Comparison of ENCODE assay signal across 19 cellular contexts in genomic region chr13:34990399-34991224, GRCh38. TPM values are rescaled to one million over a fixed set of nuclear protein-coding genes. Genes with fewer than 3 reads are reported as not detected.
A peak's percentile ranks its signal among the peaks of the same experiment; 100 is the strongest.
DNase-seq lines count a peak whose midpoint lies in the region; ATAC-seq and TF ChIP-seq lines count a peak whose summit lies in the region.
"Had no signal": no experiment of that assay in that cellular context is flagged by ENCODE, and none has a peak within 500 bp of the region (broad histone marks: within the 10 kb centered on the region; RNA-seq: fewer than 3 reads in every experiment).

No MANE protein-coding gene starts in this region.

- no peaks in the 10 kb centered on the region for H4K20me1 ChIP-seq in H9 (ENCODE audit: control insufficient read depth, insufficient read depth, insufficient read length)

- H3K79me1 ChIP-seq in H9 (ENCODE audit: insufficient read depth, low read depth, low read length, poor library complexity, severe bottlenecking) = no peaks in the 10 kb centered on the region

- H4K8ac ChIP-seq in H9 (replicated peaks; ENCODE audit: insufficient read length, low read depth, low read length) = no peak overlapping the region

- no peak overlapping the region for H3K4me3 Mint-ChIP-seq in H9
- no peak overlapping the region for H3K4me3 Mint-ChIP-seq in progenitor cell of endocrine pancreas (ENCODE audit: low read depth)
- H3K4me3 Mint-ChIP-seq: CD4-positive, alpha-beta memory T cell; IgD-negative memory B cell had no signal

- no peak overlapping the region for H3T11ph ChIP-seq in H9 (ENCODE audit: low read length)

- no peaks in the 10 kb centered on the region for H3K23me2 ChIP-seq in H9 (ENCODE audit: insufficient read length, low read depth, low read length, poor library complexity, severe bottlenecking)

- DNase-seq in H9 (peak; percentile 32), colonic mucosa (no peak), left colon (no peak), transverse colon (no peak), SHP77 (lab: John Stamatoyannopoulos, UW) (no peak), progenitor cell of endocrine pancreas (ENCODE audit: low spot score, unreplicated experiment) (no peak), NCI-H226 (no peak)
- DNase-seq: BE2C; Calu3; CD4-positive, alpha-beta memory T cell; DMS79 treated with DMSO at 0.1 percent for 48 hours; MM.1S; NCI-H1092 treated with DMSO at 0.1 percent for 48 hours; NCI-H2081 treated with DMSO at 0.1 percent for 48 hours; NCI-H510A treated with DMSO at 0.1 percent for 48 hours; NCI-H82; SHP77 treated with DMSO at 0.1 percent for 48 hours had no signal

- H3K9me3 ChIP-seq in H9 (ENCODE audit: control insufficient read depth, low read depth, low read length) = peaks cover 32% of the 10 kb centered on the region
- H3K9me3 ChIP-seq in colonic mucosa = peaks cover 10% of the 10 kb centered on the region
- H3K9me3 ChIP-seq in transverse colon = peaks cover 0 to 21% of the 10 kb centered on the region in 2 donors

- no peak overlapping the region for H3K56ac ChIP-seq in H9 (ENCODE audit: insufficient read length, low read depth, low read length)

- no peaks in the 10 kb centered on the region for H3K27me3 ChIP-seq in H9 (ENCODE audit: insufficient read depth, low read length)
- H3K27me3 ChIP-seq in colonic mucosa = no peaks in the 10 kb centered on the region
- no peaks in the 10 kb centered on the region for H3K27me3 ChIP-seq in transverse colon
- H3K27me3 ChIP-seq: BE2C had no signal

- H3K27ac Mint-ChIP-seq in H9 (peak overlapping the region in 2 of 3 experiments; percentile 52 to 55; a peak in 3 of 7 replicates), progenitor cell of endocrine pancreas (no peak overlapping the region)
- H3K27ac Mint-ChIP-seq: CD4-positive, alpha-beta memory T cell; IgD-negative memory B cell had no signal

- no peak for TF ChIP-seq POLR2A in transverse colon (IDR thresholded peaks at IDR 0.05)

- no peak overlapping the region for H2BK20ac ChIP-seq in H9 (ENCODE audit: low read depth, low read length, poor library complexity, severe bottlenecking)

- H3K9me3 Mint-ChIP-seq in H9 = peaks cover 54 to 62% of the 10 kb centered on the region in 2 experiments
- peaks cover 41% of the 10 kb centered on the region for H3K9me3 Mint-ChIP-seq in progenitor cell of endocrine pancreas (ENCODE audit: low read depth)

- WGBS in H9 (ENCODE audit: extremely low coverage, insufficient read length, low lambda C conversion rate) = no CpG with 5 or more reads among the region's 1 CpG
- 100% methylated on average over 1 of the region's 1 CpG for WGBS in transverse colon (ENCODE audit: low coverage in 1 of 2), 2 donors

- TF ChIP-seq CTCF in H9 (conservative IDR thresholded peaks at IDR 0.05) (no peak), colonic mucosa (IDR thresholded peaks at IDR 0.05) (no peak), transverse colon (IDR thresholded peaks at IDR 0.05) (no peak), progenitor cell of endocrine pancreas (IDR thresholded peaks at IDR 0.05; ENCODE audit: unreplicated experiment) (no peak)

- H3K36me3 ChIP-seq in colonic mucosa (no peaks in the 10 kb centered on the region), transverse colon (no peaks in the 10 kb centered on the region)
- H3K36me3 ChIP-seq: BE2C had no signal

- H3K27me3 Mint-ChIP-seq in H9 (ENCODE audit: low read depth) = peaks cover 1% of the 10 kb centered on the region; the same call in 1 of the 2 replicates
- no peaks in the 10 kb centered on the region for H3K27me3 Mint-ChIP-seq in progenitor cell of endocrine pancreas
- H3K27me3 Mint-ChIP-seq: CD4-positive, alpha-beta memory T cell; IgD-negative memory B cell had no signal

- peaks cover 58 to 74% (median 65%) of the 10 kb centered on the region in 3 experiments for H3K36me3 Mint-ChIP-seq in H9 (ENCODE audit: insufficient read depth in 1 of 3, low read depth in 3 of 3)
- H3K36me3 Mint-ChIP-seq in progenitor cell of endocrine pancreas (ENCODE audit: insufficient read depth) = peaks cover 25% of the 10 kb centered on the region

- no peak overlapping the region for H3K9ac ChIP-seq in H9 (ENCODE audit: extremely low read depth, insufficient read length, low read length)
- no peak overlapping the region for H3K9ac ChIP-seq in colonic mucosa (ENCODE audit: low read depth in 2 of 2, low read length in 2 of 2)

- no peak overlapping the region for H3K18ac ChIP-seq in H9 (ENCODE audit: insufficient read length, low read depth, low read length)

- no peak overlapping the region for H2BK120ac ChIP-seq in H9 (ENCODE audit: low read depth, low read length, poor library complexity, severe bottlenecking)

- H3K4me1 ChIP-seq in H9 (ENCODE audit: insufficient read depth, low read length) (no peaks in the 10 kb centered on the region), colonic mucosa (no peaks in the 10 kb centered on the region), transverse colon (no peaks in the 10 kb centered on the region)
- H3K4me1 ChIP-seq: BE2C had no signal

- no peak overlapping the region for H2AK5ac ChIP-seq in H9 (ENCODE audit: insufficient read length, low read length)

- H3K4ac ChIP-seq in H9 (ENCODE audit: low read depth, low read length) = no peak overlapping the region

- H2AFZ ChIP-seq in H9 (ENCODE audit: low read length) = no peak overlapping the region

- no peak overlapping the region for H4K91ac ChIP-seq in H9 (ENCODE audit: insufficient read length, low read depth, low read length)

- H3K4me1 Mint-ChIP-seq in H9 (peaks cover 9 to 11% of the 10 kb centered on the region in 2 experiments; a peak in 3 of 4 replicates), progenitor cell of endocrine pancreas (ENCODE audit: low read depth) (no peaks in the 10 kb centered on the region)
- H3K4me1 Mint-ChIP-seq: CD4-positive, alpha-beta memory T cell had no signal

- no peak overlapping the region for H3K14ac ChIP-seq in H9 (ENCODE audit: insufficient read depth, low read length)

- no peak overlapping the region for H4K5ac ChIP-seq in H9 (ENCODE audit: insufficient read length, low read depth, low read length)

- no peak overlapping the region for H3K4me2 ChIP-seq in H9 (ENCODE audit: insufficient read depth, insufficient read length, low read length)

- H3K4me3 ChIP-seq in colonic mucosa (no peak overlapping the region), transverse colon (no peak overlapping the region)

- TF ChIP-seq EP300 in transverse colon (IDR thresholded peaks at IDR 0.05; ENCODE audit: low read depth) = no peak

- ATAC-seq in left colon = peak; percentile 100
- ATAC-seq: SK-N-SH treated with all-trans-retinoic acid at 6 μM for 48 hours had no signal

- no peak overlapping the region for H2BK12ac ChIP-seq in H9 (ENCODE audit: insufficient read length, low read depth, low read length)

- in situ Hi-C loops in transverse colon (cut with MboI; ENCODE audit: low pct_ligation_motif_present in 1 of 4, low pct_unique_long_range_greater_than_20kb in 1 of 4, low sequenced_read_pairs in 3 of 4) = no loop called here

- H2BK15ac ChIP-seq in H9 (ENCODE audit: low read depth, low read length) = no peak overlapping the region

- no peak overlapping the region for H2BK5ac ChIP-seq in H9 (ENCODE audit: insufficient read length, low read length)

- H3K27ac ChIP-seq in H9 (ENCODE audit: insufficient read length, low read depth, low read length) (no peak overlapping the region), colonic mucosa (peak overlapping the region; percentile 71), transverse colon (peak overlapping the region in 3 of 4 donors; percentile 41 to 57 (median 46))

- no peak overlapping the region for H3K23ac ChIP-seq in H9 (ENCODE audit: insufficient read length, low read depth, low read length)

- intact Hi-C loops in colonic mucosa (cut with DNase I) = no loop called here
- intact Hi-C loops in left colon (cut with DNase I, micrococcal nuclease) = no loop called here
- intact Hi-C loops in transverse colon (cut with DNase I; ENCODE audit: low total_unique reads) = no loop called here

- no peaks in the 10 kb centered on the region; the same call in 1 of the 2 replicates for H3K79me2 ChIP-seq in H9 (ENCODE audit: insufficient read depth, low read length)

RNA-seq across cellular contexts. Expression of gene NBEA, which starts 48.5 kb away (rescaled TPM):
- 16.3 and 17.3 TPM in 2 replicates for total RNA-seq in H9 (2021)
- 1 to 10 TPM; 1.9 to 5.5 TPM for total RNA-seq in colonic mucosa
- total RNA-seq in left colon = 1 to 10 TPM; 2.1 to 4.3 TPM
- total RNA-seq in transverse colon = 10 to 100 TPM in 2 of 4 donors, 1 to 10 TPM in 2; 8.2 to 21.1 (median 12.5) TPM
- total RNA-seq in progenitor cell of endocrine pancreas = 20.9 and 21.7 TPM in 2 replicates
